ENCODE assay signal across 1 cellular context in genomic region chr12:11437966-11438365, GRCh38.
TF ChIP-seq lines count a peak whose summit lies in the region.

No MANE protein-coding gene starts in this region.

TF ChIP-seq in H1, 55 proteins besides CTCF, POLR2A, EP300 and RAD21 (continued from another document):
- TF ChIP-seq TAF7 (optimal IDR thresholded peaks at IDR 0.05; ENCODE audit: borderline replicate concordance, low read depth, low read length) (no peak), CREB1 (IDR thresholded peaks at IDR 0.05) (no peak), ATF2 (IDR thresholded peaks at IDR 0.05; ENCODE audit: low read length) (no peak), HDAC2 (IDR thresholded peaks at IDR 0.05; ENCODE audit: borderline replicate concordance in 1 of 2, low read depth in 2 of 2, low read length in 2 of 2) (no peak), CBX5 (IDR thresholded peaks at IDR 0.05; ENCODE audit: low read depth, low read length) (no peak), FOSL1 (IDR thresholded peaks at IDR 0.05; ENCODE audit: insufficient read depth, low read depth, low read length) (no peak), POLR2AphosphoS5 (IDR thresholded peaks at IDR 0.05; ENCODE audit: low read depth, low read length) (no peak), CBX8 (IDR thresholded peaks at IDR 0.05; ENCODE audit: borderline replicate concordance, low read depth, low read length) (no peak), KDM1A (IDR thresholded peaks at IDR 0.05; ENCODE audit: borderline replicate concordance, low read length) (no peak)
- TF ChIP-seq, protein P1, sequence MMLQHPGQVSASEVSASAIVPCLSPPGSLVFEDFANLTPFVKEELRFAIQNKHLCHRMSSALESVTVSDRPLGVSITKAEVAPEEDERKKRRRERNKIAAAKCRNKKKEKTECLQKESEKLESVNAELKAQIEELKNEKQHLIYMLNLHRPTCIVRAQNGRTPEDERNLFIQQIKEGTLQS (IDR thresholded peaks at IDR 0.05; ENCODE audit: insufficient read depth, low read depth, low read length): no peak
TF ChIP-seq in H1: peak in this region for 0.
